21 cellular contexts compared by ENCODE assay signal in genomic region chr1:68675336-68675735, GRCh38.
DNase-seq lines count a peak whose midpoint lies in the region; ATAC-seq and TF ChIP-seq lines count a peak whose summit lies in the region.
"Had no signal": no experiment of that assay in that cellular context is flagged by ENCODE, and none has a peak within 500 bp of the region (broad histone marks: within the 10 kb centered on the region; RNA-seq: fewer than 3 reads in every experiment).

No MANE protein-coding gene starts in this region.

- no TSS peak for BruUV-seq in PC-9 (replicated peaks; lab: Mats Ljungman, UMichigan)

- H3K4me1 Mint-ChIP-seq in activated CD8-positive, alpha-beta memory T cell treated with anti-CD3 and anti-CD28 coated beads, Interleukin-2, amount 10 ng/mL, durations not matched to agents 7 days and 5 days, result no peaks in the 10 kb centered on the region
- H3K4me1 Mint-ChIP-seq: IgD-negative memory B cell had no signal

- peak; percentile 6 for DNase-seq in M059J (ENCODE audit: low read depth)
- DNase-seq in SW480 (ENCODE audit: low spot score), result peak; percentile 30
- peak; percentile 22 for DNase-seq in epithelial cell of prostate (ENCODE audit: low read depth, low spot score)
- no peak for DNase-seq in PC-9
- DNase-seq in posterior vena cava (ENCODE audit: low spot score), result no peak
- no peak for DNase-seq in activated CD8-positive, alpha-beta memory T cell treated with anti-CD3 and anti-CD28 coated beads, Interleukin-2, amount 10 ng/mL, durations not matched to agents 7 days and 5 days
- DNase-seq: AML-193, DMS79 treated with DMSO at 0.1 percent for 48 hours, HFFc6, Karpas-422, MM.1S, NCI-H1092 treated with DMSO at 0.1 percent for 48 hours, NCI-H146, NCI-H2029 treated with DMSO at 0.1 percent for 48 hours, NCI-H2171, NCI-H446, NCI-H69, SHP77 treated with DMSO at 0.1 percent for 48 hours had no signal

- no peaks in the 10 kb centered on the region for H3K36me3 Mint-ChIP-seq in activated CD8-positive, alpha-beta memory T cell treated with anti-CD3 and anti-CD28 coated beads, Interleukin-2, amount 10 ng/mL, durations not matched to agents 7 days and 5 days
- H3K36me3 Mint-ChIP-seq: IgD-negative memory B cell had no signal

- no peaks in the 10 kb centered on the region; the same call in 1 of the 2 replicates for H3K27me3 ChIP-seq in PC-9 (ENCODE audit: insufficient read depth, low read depth)

- TF ChIP-seq CTCF in PC-9 (conservative IDR thresholded peaks at IDR 0.05), result no peak

- H3K9me3 Mint-ChIP-seq in activated CD8-positive, alpha-beta memory T cell treated with anti-CD3 and anti-CD28 coated beads, Interleukin-2, amount 10 ng/mL, durations not matched to agents 7 days and 5 days (ENCODE audit: low read depth), result peaks cover 3% of the 10 kb centered on the region

- POLR2A ChIA-PET in PC-9 (lab: Charles Lee; ENCODE audit: unreplicated experiment), result no interaction called here

- CTCF ChIA-PET in PC-9 (lab: Charles Lee), result no interaction called here
- CTCF ChIA-PET in activated CD8-positive, alpha-beta memory T cell treated with anti-CD3 and anti-CD28 coated beads, Interleukin-2, amount 10 ng/mL, durations not matched to agents 7 days and 5 days (lab: Charles Lee), result no interaction called here

- no peaks in the 10 kb centered on the region for H3K9me3 ChIP-seq in PC-9 (ENCODE audit: insufficient read depth, low read depth)

- H3K27ac ChIP-seq in epithelial cell of prostate, result no peak overlapping the region
- no peak overlapping the region for H3K27ac ChIP-seq in PC-9
- H3K27ac ChIP-seq: C4-2B had no signal

- intact Hi-C loops in PC-9 (cut with micrococcal nuclease; ENCODE audit: unreplicated experiment), result no loop called here
- intact Hi-C loops in posterior vena cava (cut with DNase I), result no loop called here

- H3K9me2 ChIP-seq in PC-9 (ENCODE audit: insufficient read depth), result no peaks in the 10 kb centered on the region

- H3K4me2 ChIP-seq in PC-9, result no peak overlapping the region

- no peaks in the 10 kb centered on the region for H3K27me3 Mint-ChIP-seq in activated CD8-positive, alpha-beta memory T cell treated with anti-CD3 and anti-CD28 coated beads, Interleukin-2, amount 10 ng/mL, durations not matched to agents 7 days and 5 days
- H3K27me3 Mint-ChIP-seq: IgD-negative memory B cell had no signal

- H2AFZ ChIP-seq in PC-9, result no peak overlapping the region

- no peaks in the 10 kb centered on the region for H3K4me1 ChIP-seq in PC-9 (replicated peaks; ENCODE audit: insufficient read depth)

- H3F3A ChIP-seq in PC-9 (ENCODE audit: insufficient read depth, low read depth), result no peaks in the 10 kb centered on the region

- no peaks in the 10 kb centered on the region for H3K36me3 ChIP-seq in PC-9 (ENCODE audit: low read depth)

- H3K4me3 Mint-ChIP-seq in activated CD8-positive, alpha-beta memory T cell treated with anti-CD3 and anti-CD28 coated beads, Interleukin-2, amount 10 ng/mL, durations not matched to agents 7 days and 5 days, result no peak overlapping the region
- H3K4me3 Mint-ChIP-seq: HFFc6, IgD-negative memory B cell had no signal

- no peak overlapping the region for H3K4me3 ChIP-seq in PC-9

- no peak overlapping the region for H3K27ac Mint-ChIP-seq in activated CD8-positive, alpha-beta memory T cell treated with anti-CD3 and anti-CD28 coated beads, Interleukin-2, amount 10 ng/mL, durations not matched to agents 7 days and 5 days
- H3K27ac Mint-ChIP-seq: HFFc6, IgD-negative memory B cell had no signal

- no peaks in the 10 kb centered on the region for H4K20me1 ChIP-seq in PC-9 (ENCODE audit: insufficient read depth)

- no peaks in the 10 kb centered on the region for H3K79me2 ChIP-seq in PC-9 (ENCODE audit: low read depth)

- ATAC-seq in SK-N-SH treated with all-trans-retinoic acid at 6 μM for 48 hours, result no peak
- ATAC-seq in activated CD8-positive, alpha-beta memory T cell treated with anti-CD3 and anti-CD28 coated beads, Interleukin-2, amount 10 ng/mL, durations not matched to agents 7 days and 5 days, result no peak

TF ChIP-seq in SK-N-SH treated with all-trans-retinoic acid at 6 μM for 48 hours, 23 proteins besides CTCF, POLR2A, EP300 and RAD21:
- TF ChIP-seq OSR1 (CRISPR knock-in tag; IDR thresholded peaks at IDR 0.05) (no peak), ZFP30 (CRISPR knock-in tag; IDR thresholded peaks at IDR 0.05) (no peak), SNAI2 (CRISPR knock-in tag; IDR thresholded peaks at IDR 0.05) (no peak), PATZ1 (CRISPR knock-in tag; IDR thresholded peaks at IDR 0.05; ENCODE audit: borderline replicate concordance) (no peak), RARB (CRISPR knock-in tag; IDR thresholded peaks at IDR 0.05) (no peak), GLIS3 (CRISPR knock-in tag; IDR thresholded peaks at IDR 0.05) (no peak), PPARA (CRISPR knock-in tag; IDR thresholded peaks at IDR 0.05; ENCODE audit: borderline replicate concordance) (no peak), TOX (CRISPR knock-in tag; IDR thresholded peaks at IDR 0.05; ENCODE audit: borderline replicate concordance) (no peak), CREB5 (CRISPR knock-in tag; IDR thresholded peaks at IDR 0.05; ENCODE audit: low read depth) (no peak), TSHZ2 (CRISPR knock-in tag; IDR thresholded peaks at IDR 0.05) (no peak), ZNF8 (CRISPR knock-in tag; IDR thresholded peaks at IDR 0.05) (no peak), ZNF565 (CRISPR knock-in tag; conservative IDR thresholded peaks at IDR 0.05; ENCODE audit: low read depth) (no peak), CSRNP3 (CRISPR knock-in tag; IDR thresholded peaks at IDR 0.05) (no peak), ZFP3 (CRISPR knock-in tag; IDR thresholded peaks at IDR 0.05) (no peak), ISL1 (CRISPR knock-in tag; IDR thresholded peaks at IDR 0.05) (no peak), CSDC2 (CRISPR knock-in tag; IDR thresholded peaks at IDR 0.05) (no peak), ZNF70 (CRISPR knock-in tag; IDR thresholded peaks at IDR 0.05) (no peak)

Comparison
In these comparisons a context has a peak if more than half of its experiments do, and no peak if none do; other contexts are left out.
1. DNase-seq: peak in M059J (single experiment), SW480 (single experiment) and epithelial cell of prostate (single experiment); none in PC-9 (0 of 2), posterior vena cava (single experiment) and activated CD8-positive, alpha-beta memory T cell treated with anti-CD3 and anti-CD28 coated beads, Interleukin-2, amount 10 ng/mL, durations not matched to agents 7 days and 5 days (single experiment).